Comparison of ENCODE assay signal across 1 cellular context in genomic region chr22:19449422-19449767, GRCh38.
TF ChIP-seq lines count a peak whose summit lies in the region.

No MANE protein-coding gene starts in this region.

TF ChIP-seq in GM12878, 131 proteins besides CTCF, POLR2A, EP300 and RAD21:
- TF ChIP-seq RCOR1 (conservative IDR thresholded peaks at IDR 0.05; ENCODE audit: low read depth, low read length) = no peak
- TF ChIP-seq, protein P1, sequence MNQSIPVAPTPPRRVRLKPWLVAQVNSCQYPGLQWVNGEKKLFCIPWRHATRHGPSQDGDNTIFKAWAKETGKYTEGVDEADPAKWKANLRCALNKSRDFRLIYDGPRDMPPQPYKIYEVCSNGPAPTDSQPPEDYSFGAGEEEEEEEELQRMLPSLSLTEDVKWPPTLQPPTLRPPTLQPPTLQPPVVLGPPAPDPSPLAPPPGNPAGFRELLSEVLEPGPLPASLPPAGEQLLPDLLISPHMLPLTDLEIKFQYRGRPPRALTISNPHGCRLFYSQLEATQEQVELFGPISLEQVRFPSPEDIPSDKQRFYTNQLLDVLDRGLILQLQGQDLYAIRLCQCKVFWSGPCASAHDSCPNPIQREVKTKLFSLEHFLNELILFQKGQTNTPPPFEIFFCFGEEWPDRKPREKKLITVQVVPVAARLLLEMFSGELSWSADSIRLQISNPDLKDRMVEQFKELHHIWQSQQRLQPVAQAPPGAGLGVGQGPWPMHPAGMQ (IDR thresholded peaks at IDR 0.05; ENCODE audit: borderline replicate concordance) = no peak
- TF ChIP-seq ZNF207 (IDR thresholded peaks at IDR 0.05; ENCODE audit: borderline replicate concordance) = no peak
- TF ChIP-seq ZNF217 (IDR thresholded peaks at IDR 0.05) = no peak
- no peak for TF ChIP-seq MEF2A (IDR thresholded peaks at IDR 0.05; ENCODE audit: insufficient read depth, low read depth, low read length)
- no peak for TF ChIP-seq ZBTB40 (IDR thresholded peaks at IDR 0.05; ENCODE audit: borderline replicate concordance)
- no peak for TF ChIP-seq HDAC2 (IDR thresholded peaks at IDR 0.05)
- TF ChIP-seq, protein P2, sequence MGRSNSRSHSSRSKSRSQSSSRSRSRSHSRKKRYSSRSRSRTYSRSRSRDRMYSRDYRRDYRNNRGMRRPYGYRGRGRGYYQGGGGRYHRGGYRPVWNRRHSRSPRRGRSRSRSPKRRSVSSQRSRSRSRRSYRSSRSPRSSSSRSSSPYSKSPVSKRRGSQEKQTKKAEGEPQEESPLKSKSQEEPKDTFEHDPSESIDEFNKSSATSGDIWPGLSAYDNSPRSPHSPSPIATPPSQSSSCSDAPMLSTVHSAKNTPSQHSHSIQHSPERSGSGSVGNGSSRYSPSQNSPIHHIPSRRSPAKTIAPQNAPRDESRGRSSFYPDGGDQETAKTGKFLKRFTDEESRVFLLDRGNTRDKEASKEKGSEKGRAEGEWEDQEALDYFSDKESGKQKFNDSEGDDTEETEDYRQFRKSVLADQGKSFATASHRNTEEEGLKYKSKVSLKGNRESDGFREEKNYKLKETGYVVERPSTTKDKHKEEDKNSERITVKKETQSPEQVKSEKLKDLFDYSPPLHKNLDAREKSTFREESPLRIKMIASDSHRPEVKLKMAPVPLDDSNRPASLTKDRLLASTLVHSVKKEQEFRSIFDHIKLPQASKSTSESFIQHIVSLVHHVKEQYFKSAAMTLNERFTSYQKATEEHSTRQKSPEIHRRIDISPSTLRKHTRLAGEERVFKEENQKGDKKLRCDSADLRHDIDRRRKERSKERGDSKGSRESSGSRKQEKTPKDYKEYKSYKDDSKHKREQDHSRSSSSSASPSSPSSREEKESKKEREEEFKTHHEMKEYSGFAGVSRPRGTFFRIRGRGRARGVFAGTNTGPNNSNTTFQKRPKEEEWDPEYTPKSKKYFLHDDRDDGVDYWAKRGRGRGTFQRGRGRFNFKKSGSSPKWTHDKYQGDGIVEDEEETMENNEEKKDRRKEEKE (IDR thresholded peaks at IDR 0.05) = no peak
- no peak for TF ChIP-seq TBL1XR1 (IDR thresholded peaks at IDR 0.05; ENCODE audit: low read depth, low read length)
- TF ChIP-seq ZBED1 (IDR thresholded peaks at IDR 0.05; ENCODE audit: borderline replicate concordance) = no peak
- no peak for TF ChIP-seq CHD4 (IDR thresholded peaks at IDR 0.05)
- TF ChIP-seq PML (IDR thresholded peaks at IDR 0.05; ENCODE audit: low read length) = no peak
- TF ChIP-seq ZBTB11 (CRISPR knock-in tag; IDR thresholded peaks at IDR 0.05) = no peak
